ENCODE assay signal across 14 cellular contexts in genomic region chr10:24784061-24784460, GRCh38.
"Had no signal": no experiment of that assay in that cellular context is flagged by ENCODE, and none has a peak within 500 bp of the region (broad histone marks: within the 10 kb centered on the region; RNA-seq: fewer than 3 reads in every experiment).

No MANE protein-coding gene starts in this region.

- ATAC-seq: activated CD8-positive, alpha-beta T cell treated with anti-CD3 and anti-CD28 coated beads, Interleukin-2, amount 10 ng/mL, durations not matched to agents 7 days and 5 days; right lobe of liver; stimulated activated memory B cell treated with anti-CD40 and anti-IgM and Interleukin-4, amounts not matched to agents 10 μg/mL and 1 μg/mL and 100 μg/mL, for 72 hours had no signal

- H3K27ac Mint-ChIP-seq: activated CD8-positive, alpha-beta T cell treated with anti-CD3 and anti-CD28 coated beads, Interleukin-2, amount 10 ng/mL, durations not matched to agents 7 days and 5 days; activated naive CD8-positive, alpha-beta T cell treated with anti-CD3 and anti-CD28 coated beads, Interleukin-2, amount 10 ng/mL, durations not matched to agents 7 days and 5 days; progenitor cell of endocrine pancreas; stimulated activated memory B cell treated with anti-CD40 and anti-IgM and Interleukin-4, amounts not matched to agents 10 μg/mL and 1 μg/mL and 100 μg/mL, for 72 hours; T-helper 1 cell treated with Interleukin-12 subunit alpha and Interleukin-12 subunit beta and Interleukin-4 antibody, amounts not matched to agents 30 μg/mL and 1 μg/mL, for 36 hours had no signal

- H3K27me3 ChIP-seq: right lobe of liver, spleen, upper lobe of left lung had no signal

- H3K4me3 Mint-ChIP-seq: activated CD8-positive, alpha-beta T cell treated with anti-CD3 and anti-CD28 coated beads, Interleukin-2, amount 10 ng/mL, durations not matched to agents 7 days and 5 days; activated naive CD8-positive, alpha-beta T cell treated with anti-CD3 and anti-CD28 coated beads, Interleukin-2, amount 10 ng/mL, durations not matched to agents 7 days and 5 days; stimulated activated memory B cell treated with anti-CD40 and anti-IgM and Interleukin-4, amounts not matched to agents 10 μg/mL and 1 μg/mL and 100 μg/mL, for 72 hours; T-helper 1 cell treated with Interleukin-12 subunit alpha and Interleukin-12 subunit beta and Interleukin-4 antibody, amounts not matched to agents 30 μg/mL and 1 μg/mL, for 36 hours had no signal

- H3K27me3 Mint-ChIP-seq: activated naive CD8-positive, alpha-beta T cell treated with anti-CD3 and anti-CD28 coated beads, Interleukin-2, amount 10 ng/mL, durations not matched to agents 7 days and 5 days; stimulated activated memory B cell treated with anti-CD40 and anti-IgM and Interleukin-4, amounts not matched to agents 10 μg/mL and 1 μg/mL and 100 μg/mL, for 72 hours had no signal

- H3K4me3 ChIP-seq: left ventricle myocardium inferior, right lobe of liver, spleen, upper lobe of left lung had no signal

- H3K4me1 Mint-ChIP-seq: activated naive CD8-positive, alpha-beta T cell treated with anti-CD3 and anti-CD28 coated beads, Interleukin-2, amount 10 ng/mL, durations not matched to agents 7 days and 5 days; stimulated activated memory B cell treated with anti-CD40 and anti-IgM and Interleukin-4, amounts not matched to agents 10 μg/mL and 1 μg/mL and 100 μg/mL, for 72 hours had no signal

- H3K36me3 Mint-ChIP-seq: stimulated activated memory B cell treated with anti-CD40 and anti-IgM and Interleukin-4, amounts not matched to agents 10 μg/mL and 1 μg/mL and 100 μg/mL, for 72 hours had no signal

- H3K4me1 ChIP-seq: left ventricle myocardium inferior, right lobe of liver, spleen, upper lobe of left lung had no signal

- H3K36me3 ChIP-seq: left ventricle myocardium inferior, right lobe of liver, spleen, upper lobe of left lung had no signal

- H3K9me3 ChIP-seq: left ventricle myocardium inferior, right lobe of liver, spleen, upper lobe of left lung had no signal

- DNase-seq: activated CD4-positive, alpha-beta T cell treated with anti-CD3 and anti-CD28 coated beads for 48 hours; activated CD8-positive, alpha-beta memory T cell treated with anti-CD3 and anti-CD28 coated beads, Interleukin-2, amount 50 U/mL, for 48 hours; activated CD8-positive, alpha-beta T cell treated with anti-CD3 and anti-CD28 coated beads, Interleukin-2, amount 10 ng/mL, durations not matched to agents 7 days and 5 days; activated naive CD8-positive, alpha-beta T cell treated with anti-CD3 and anti-CD28 coated beads, Interleukin-2, amount 10 ng/mL, durations not matched to agents 7 days and 5 days; erythroblast; islet precursor cell; left ventricle myocardium inferior; right lobe of liver; spleen; stimulated activated CD4-positive, alpha-beta T cell treated with anti-CD3 and anti-CD28 coated beads, Interleukin-1b, Interleukin-23, amount 100 ng/mL, for 48 hours; upper lobe of left lung had no signal

- H3K27ac ChIP-seq: left ventricle myocardium inferior, right lobe of liver, spleen, upper lobe of left lung had no signal
